20 cellular contexts compared by ENCODE assay signal in the genomic region with DNA sequence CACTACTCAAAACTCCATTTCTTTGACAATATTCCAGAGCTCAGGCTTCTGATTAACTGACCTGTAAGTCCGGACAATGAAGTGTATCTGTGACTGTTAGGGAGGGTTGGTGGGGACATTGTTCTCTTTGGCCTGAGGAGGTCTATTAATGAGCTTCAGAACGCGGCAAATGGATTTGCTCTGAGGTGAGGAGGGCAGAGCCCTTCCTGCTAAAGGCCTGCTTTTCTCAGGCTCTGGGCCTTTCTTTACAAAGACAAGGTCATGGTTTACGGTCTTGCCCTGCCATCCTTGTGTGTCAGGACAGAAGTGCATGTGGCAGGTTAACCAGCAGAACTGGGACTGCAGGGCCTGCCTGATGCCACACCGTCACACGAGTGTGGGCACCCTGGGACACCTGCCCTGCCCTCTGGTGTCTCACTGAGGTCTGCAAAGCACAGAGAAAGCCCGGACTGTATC. TPM values are rescaled to one million over a fixed set of nuclear protein-coding genes. Genes with fewer than 3 reads are reported as not detected.
DNase-seq lines count a peak whose midpoint lies in the region; ATAC-seq and TF ChIP-seq lines count a peak whose summit lies in the region.
"Had no signal": no experiment of that assay in that cellular context is flagged by ENCODE, and none has a peak within 500 bp of the region (broad histone marks: within the 10 kb centered on the region; RNA-seq: fewer than 3 reads in every experiment).

No MANE protein-coding gene starts in this region.

- POLR2A ChIA-PET in activated CD4-positive, alpha-beta T cell treated with anti-CD3 and anti-CD28 coated beads, Interleukin-2, amount 10 ng/mL, durations not matched to agents 7 days and 5 days (lab: Charles Lee) = no interaction called here

- peaks cover under 1% of the 10 kb centered on the region for H3K27me3 ChIP-seq in endodermal cell (ENCODE audit: control insufficient read depth, insufficient read depth, low read length, poor library complexity, severe bottlenecking)

- H3K27ac ChIP-seq in endodermal cell (ENCODE audit: low read depth, low read length) (no peak overlapping the region), coronary artery (no peak overlapping the region)
- H3K27ac ChIP-seq: 22Rv1, C4-2B, KMS-11, PC-9, RWPE1 had no signal

- H3K9me3 ChIP-seq in endodermal cell (ENCODE audit: control insufficient read depth, low read length) = no peaks in the 10 kb centered on the region

- H3K4me3 ChIP-seq in endodermal cell (ENCODE audit: low read length) (no peak overlapping the region), coronary artery (no peak overlapping the region)
- H3K4me3 ChIP-seq: PC-9 had no signal

- H3K36me3 ChIP-seq in endodermal cell (ENCODE audit: control insufficient read depth, insufficient read depth, low read length) = peaks cover 51% of the 10 kb centered on the region

- peak; percentile 48 for DNase-seq in activated CD4-positive, alpha-beta T cell treated with anti-CD3 and anti-CD28 coated beads, Interleukin-2, amount 10 ng/mL, durations not matched to agents 24 days and 14 days
- DNase-seq in activated CD4-positive, alpha-beta T cell treated with anti-CD3 and anti-CD28 coated beads, Interleukin-2, amount 10 ng/mL, durations not matched to agents 7 days and 5 days = no peak
- no peak for DNase-seq in endodermal cell
- no peak for DNase-seq in left lobe of liver (ENCODE audit: low spot score)
- peak; percentile 61 for DNase-seq in renal cortical epithelial cell (ENCODE audit: low read depth)
- DNase-seq in coronary artery (ENCODE audit: low spot score) = no peak
- DNase-seq in OCI-M2 (lab: John Stamatoyannopoulos, UW; ENCODE audit: unreplicated experiment) = no peak
- DNase-seq: AML-193, NCI-H1048, NCI-H1436 treated with DMSO at 0.1 percent for 48 hours, NCI-H2029, NCI-H345, NCI-H526, PC-9 had no signal

- no peak overlapping the region for H3K9ac ChIP-seq in endodermal cell (ENCODE audit: extremely low read depth, low read length, poor library complexity, severe bottlenecking)
- H3K9ac ChIP-seq: KMS-11 had no signal

- peaks cover 4% of the 10 kb centered on the region for H3K4me1 ChIP-seq in endodermal cell (ENCODE audit: control insufficient read depth, insufficient read depth, low read length)

- H3K4me3 Mint-ChIP-seq in activated CD4-positive, alpha-beta T cell treated with anti-CD3 and anti-CD28 coated beads, Interleukin-2, amount 10 ng/mL, durations not matched to agents 24 days and 14 days = no peak overlapping the region
- H3K4me3 Mint-ChIP-seq in activated CD4-positive, alpha-beta T cell treated with anti-CD3 and anti-CD28 coated beads, Interleukin-2, amount 10 ng/mL, durations not matched to agents 7 days and 5 days = no peak overlapping the region
- H3K4me3 Mint-ChIP-seq in endodermal cell = no peak overlapping the region

- H3K9me3 Mint-ChIP-seq in activated CD4-positive, alpha-beta T cell treated with anti-CD3 and anti-CD28 coated beads, Interleukin-2, amount 10 ng/mL, durations not matched to agents 24 days and 14 days = no peaks in the 10 kb centered on the region
- no peaks in the 10 kb centered on the region for H3K9me3 Mint-ChIP-seq in activated CD4-positive, alpha-beta T cell treated with anti-CD3 and anti-CD28 coated beads, Interleukin-2, amount 10 ng/mL, durations not matched to agents 7 days and 5 days
- no peaks in the 10 kb centered on the region for H3K9me3 Mint-ChIP-seq in endodermal cell

- 91 to 93% methylated on average over 6 to 7 of the region's 7 CpGs for WGBS in endodermal cell (ENCODE audit: insufficient coverage in 1 of 2, insufficient read length in 1 of 2), 2 experiments

- peaks cover 53% of the 10 kb centered on the region for H3K36me3 Mint-ChIP-seq in activated CD4-positive, alpha-beta T cell treated with anti-CD3 and anti-CD28 coated beads, Interleukin-2, amount 10 ng/mL, durations not matched to agents 24 days and 14 days (ENCODE audit: low read depth)
- H3K36me3 Mint-ChIP-seq in activated CD4-positive, alpha-beta T cell treated with anti-CD3 and anti-CD28 coated beads, Interleukin-2, amount 10 ng/mL, durations not matched to agents 7 days and 5 days (ENCODE audit: low read depth) = peaks cover 42% of the 10 kb centered on the region
- H3K36me3 Mint-ChIP-seq in endodermal cell (ENCODE audit: low read depth) = peaks cover 49% of the 10 kb centered on the region

- TF ChIP-seq CTCF in endodermal cell (conservative IDR thresholded peaks at IDR 0.05) = no peak
- no peak for TF ChIP-seq CTCF in coronary artery (IDR thresholded peaks at IDR 0.05)

- CTCF ChIA-PET in activated CD4-positive, alpha-beta T cell treated with anti-CD3 and anti-CD28 coated beads, Interleukin-2, amount 10 ng/mL, durations not matched to agents 7 days and 5 days (lab: Charles Lee) = interaction anchor here (0.6 kb wide), 1 partner anchor 163 kb away, joined by 3 read pairs; no protein-coding TSS in a partner anchor

- ATAC-seq in left lobe of liver = peak; percentile 85
- ATAC-seq in HG03457 (IDR thresholded peaks at IDR 0.05; ENCODE audit: unreplicated experiment) = no peak

- no peak overlapping the region for H3K27ac Mint-ChIP-seq in activated CD4-positive, alpha-beta T cell treated with anti-CD3 and anti-CD28 coated beads, Interleukin-2, amount 10 ng/mL, durations not matched to agents 24 days and 14 days
- no peak overlapping the region for H3K27ac Mint-ChIP-seq in activated CD4-positive, alpha-beta T cell treated with anti-CD3 and anti-CD28 coated beads, Interleukin-2, amount 10 ng/mL, durations not matched to agents 7 days and 5 days
- peak overlapping the region; percentile 52 for H3K27ac Mint-ChIP-seq in endodermal cell

- no peaks in the 10 kb centered on the region for H3K4me1 Mint-ChIP-seq in activated CD4-positive, alpha-beta T cell treated with anti-CD3 and anti-CD28 coated beads, Interleukin-2, amount 10 ng/mL, durations not matched to agents 24 days and 14 days
- H3K4me1 Mint-ChIP-seq in activated CD4-positive, alpha-beta T cell treated with anti-CD3 and anti-CD28 coated beads, Interleukin-2, amount 10 ng/mL, durations not matched to agents 7 days and 5 days = no peaks in the 10 kb centered on the region
- peaks cover 26% of the 10 kb centered on the region for H3K4me1 Mint-ChIP-seq in endodermal cell

- intact Hi-C loops in activated CD4-positive, alpha-beta T cell treated with anti-CD3 and anti-CD28 coated beads, Interleukin-2, amount 10 ng/mL, durations not matched to agents 24 days and 14 days (cut with micrococcal nuclease) = no loop called here

- peaks cover 7% of the 10 kb centered on the region for H3K27me3 Mint-ChIP-seq in activated CD4-positive, alpha-beta T cell treated with anti-CD3 and anti-CD28 coated beads, Interleukin-2, amount 10 ng/mL, durations not matched to agents 24 days and 14 days
- H3K27me3 Mint-ChIP-seq in activated CD4-positive, alpha-beta T cell treated with anti-CD3 and anti-CD28 coated beads, Interleukin-2, amount 10 ng/mL, durations not matched to agents 7 days and 5 days = peaks cover 10% of the 10 kb centered on the region
- H3K27me3 Mint-ChIP-seq in endodermal cell (ENCODE audit: insufficient read depth) = peaks cover 6% of the 10 kb centered on the region

RNA-seq across cellular contexts. Expression of a gene that starts 7.2 kb away (rescaled TPM):
- 0.28 and 0.33 TPM in 2 replicates for total RNA-seq in activated CD4-positive, alpha-beta T cell treated with anti-CD3 and anti-CD28 coated beads, Interleukin-2, amount 10 ng/mL, durations not matched to agents 24 days and 14 days
- not detected for total RNA-seq in activated CD4-positive, alpha-beta T cell treated with anti-CD3 and anti-CD28 coated beads, Interleukin-2, amount 10 ng/mL, durations not matched to agents 7 days and 5 days
- total RNA-seq in endodermal cell (under 1 TPM; 0.44 to 0.53 TPM), left lobe of liver (2.5 TPM), renal cortical epithelial cell (3.9 and 12.9 TPM in 2 replicates)
- polyA plus RNA-seq in endodermal cell (2013, experiment 1 of 2) = 4.5 TPM
- 5.1 TPM for polyA plus RNA-seq in endodermal cell (2013, experiment 2 of 2)
- total RNA-seq: MCF 10A, PC-9 had no signal

RNA-seq across cellular contexts. Expression of a gene that starts 15.9 kb away (rescaled TPM):
- total RNA-seq in activated CD4-positive, alpha-beta T cell treated with anti-CD3 and anti-CD28 coated beads, Interleukin-2, amount 10 ng/mL, durations not matched to agents 24 days and 14 days = 124 and 127 TPM in 2 replicates
- 10 to 100 TPM; 85.3 to 90.8 TPM for total RNA-seq in activated CD4-positive, alpha-beta T cell treated with anti-CD3 and anti-CD28 coated beads, Interleukin-2, amount 10 ng/mL, durations not matched to agents 7 days and 5 days
- total RNA-seq in endodermal cell = 100 to 1,000 TPM; 111 to 144 TPM
- polyA plus RNA-seq in endodermal cell (2013, experiment 1 of 2) = 171 TPM
- polyA plus RNA-seq in endodermal cell (2013, experiment 2 of 2) = 164 TPM
- 58.7 TPM for total RNA-seq in left lobe of liver
- total RNA-seq in renal cortical epithelial cell = 117 and 127 TPM in 2 replicates

RNA-seq across cellular contexts. Expression of a gene that starts 16.9 kb away (rescaled TPM):
- 17.4 and 17.7 TPM in 2 replicates for total RNA-seq in activated CD4-positive, alpha-beta T cell treated with anti-CD3 and anti-CD28 coated beads, Interleukin-2, amount 10 ng/mL, durations not matched to agents 24 days and 14 days
- total RNA-seq in activated CD4-positive, alpha-beta T cell treated with anti-CD3 and anti-CD28 coated beads, Interleukin-2, amount 10 ng/mL, durations not matched to agents 7 days and 5 days = 10 to 100 TPM; 19.6 to 21.0 TPM
- total RNA-seq in endodermal cell (10 to 100 TPM; 33.6 to 39.0 TPM), left lobe of liver (7.3 TPM), renal cortical epithelial cell (47.1 and 59.5 TPM in 2 replicates)
- 39.0 TPM for polyA plus RNA-seq in endodermal cell (2013, experiment 1 of 2)
- 30.5 TPM for polyA plus RNA-seq in endodermal cell (2013, experiment 2 of 2)

Comparison
In these comparisons a context has a peak if more than half of its experiments do, and no peak if none do; other contexts are left out.
1. DNase-seq: peak in activated CD4-positive, alpha-beta T cell treated with anti-CD3 and anti-CD28 coated beads, Interleukin-2, amount 10 ng/mL, durations not matched to agents 24 days and 14 days (single experiment) and renal cortical epithelial cell (single experiment); none in activated CD4-positive, alpha-beta T cell treated with anti-CD3 and anti-CD28 coated beads, Interleukin-2, amount 10 ng/mL, durations not matched to agents 7 days and 5 days (single experiment), endodermal cell (single experiment), left lobe of liver (single experiment), coronary artery (single experiment) and OCI-M2 (single experiment).